ENCODE assay signal across 12 cellular contexts in the genomic region with DNA sequence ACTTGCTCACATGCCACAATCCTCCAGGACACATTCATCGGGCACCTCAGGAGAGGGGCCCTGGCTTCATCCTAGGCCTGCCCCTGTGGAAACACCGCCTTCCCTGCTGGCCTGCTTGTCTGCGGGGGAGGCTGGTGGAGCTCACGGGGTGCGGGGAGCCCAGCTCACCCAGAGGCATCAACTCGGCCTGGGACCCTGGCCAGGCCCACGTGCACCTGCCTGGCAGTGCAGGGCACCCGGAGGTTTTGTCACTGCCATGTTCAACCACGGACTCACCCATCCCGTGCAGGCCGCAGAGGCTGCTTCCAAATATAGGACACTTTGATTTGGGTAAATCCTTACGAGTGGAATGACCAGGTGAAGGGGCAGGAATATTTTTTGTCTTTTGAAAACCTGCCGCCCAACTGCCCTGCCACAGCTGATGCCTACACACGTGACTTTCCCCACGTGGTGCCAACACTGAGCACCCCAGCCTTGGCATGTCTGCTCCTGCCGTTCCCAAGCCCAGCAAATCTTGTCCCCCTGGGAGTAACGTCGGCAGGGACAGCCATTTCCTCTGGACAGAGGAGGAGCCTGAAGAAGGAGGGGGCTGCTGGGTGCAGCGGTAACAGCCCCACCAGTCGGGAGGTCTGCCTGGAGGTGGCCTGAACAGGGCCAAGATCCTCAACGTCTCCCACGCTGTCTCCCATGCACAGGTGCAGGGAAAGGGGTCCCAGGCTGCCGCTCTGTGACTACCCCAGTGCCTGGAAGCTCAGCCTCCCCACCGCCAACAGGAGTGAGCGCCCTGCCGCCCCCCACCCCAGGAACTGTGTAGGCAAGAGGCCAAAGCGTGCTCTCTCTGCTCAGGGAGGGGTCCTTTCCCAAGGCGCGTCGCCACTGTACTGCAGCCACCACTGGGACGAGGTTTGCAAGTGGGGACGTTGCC. TPM values are rescaled to one million over a fixed set of nuclear protein-coding genes. Genes with fewer than 3 reads are reported as not detected.
A peak's percentile ranks its signal among the peaks of the same experiment; 100 is the strongest.
DNase-seq lines count a peak whose midpoint lies in the region; ATAC-seq and TF ChIP-seq lines count a peak whose summit lies in the region.
"Had no signal": no experiment of that assay in that cellular context is flagged by ENCODE, and none has a peak within 500 bp of the region (broad histone marks: within the 10 kb centered on the region; RNA-seq: fewer than 3 reads in every experiment).

No MANE protein-coding gene starts in this region.

- peaks cover 16% of the 10 kb centered on the region in 2 donors for H3K4me1 Mint-ChIP-seq in effector memory CD8-positive, alpha-beta T cell (ENCODE audit: low read depth in 2 of 2)

- H3K4me1 ChIP-seq in mucosa of descending colon (ENCODE audit: low read depth) (peaks cover 5% of the 10 kb centered on the region), upper lobe of right lung (peaks cover 35% of the 10 kb centered on the region)

- ATAC-seq in effector memory CD8-positive, alpha-beta T cell (replicated peaks) = no peak
- no peak for ATAC-seq in mucosa of descending colon
- no peak for ATAC-seq in upper lobe of right lung
- no peak for ATAC-seq in HG02623 (IDR thresholded peaks at IDR 0.05; ENCODE audit: unreplicated experiment)
- no peak for ATAC-seq in GM18861 (IDR thresholded peaks at IDR 0.05; ENCODE audit: unreplicated experiment)

- peak overlapping the region in 1 of 2 donors; percentile 19 for H3K4me3 Mint-ChIP-seq in effector memory CD8-positive, alpha-beta T cell

- H3K4me3 ChIP-seq in mucosa of descending colon (no peak overlapping the region), upper lobe of right lung (no peak overlapping the region)

- H3K9me3 ChIP-seq in mucosa of descending colon = no peaks in the 10 kb centered on the region
- H3K9me3 ChIP-seq in upper lobe of right lung = no peaks in the 10 kb centered on the region

- H3K27ac ChIP-seq in upper lobe of right lung = no peak overlapping the region
- H3K27ac ChIP-seq: VCaP had no signal

- H3K27ac Mint-ChIP-seq in effector memory CD8-positive, alpha-beta T cell = peak overlapping the region; percentile 76 to 93

- H3K36me3 ChIP-seq in mucosa of descending colon (ENCODE audit: low read depth) (peaks cover 3% of the 10 kb centered on the region), upper lobe of right lung (peaks cover 69% of the 10 kb centered on the region)

- intact Hi-C loops in mucosa of descending colon (cut with DNase I, micrococcal nuclease) = no loop called here
- intact Hi-C loops in upper lobe of right lung (cut with DNase I) = no loop called here

- H3K27me3 ChIP-seq in upper lobe of right lung = no peaks in the 10 kb centered on the region

- peak; percentile 0 for DNase-seq in activated effector memory CD4-positive, alpha-beta T cell treated with Interleukin-2 at 50 U/mL for 16 hours
- no peak for DNase-seq in activated effector memory CD4-positive, alpha-beta T cell treated with anti-CD3 and anti-CD28 coated beads, Interleukin-2, amount 50 U/mL, for 16 hours
- no peak for DNase-seq in effector memory CD8-positive, alpha-beta T cell
- DNase-seq in mucosa of descending colon (peak in 2 of 3 donors; percentile 22 to 47), upper lobe of right lung (peak; percentile 52), epidermal melanocyte (ENCODE audit: insufficient read length, low spot score) (no peak)
- DNase-seq: activated naive CD4-positive, alpha-beta T cell; NCI-H524; SIG-M5 had no signal

- TF ChIP-seq CTCF in mucosa of descending colon (IDR thresholded peaks at IDR 0.05) (no peak), upper lobe of right lung (IDR thresholded peaks at IDR 0.05) (no peak)

- H3K9me3 Mint-ChIP-seq in effector memory CD8-positive, alpha-beta T cell = no peaks in the 10 kb centered on the region

- no peaks in the 10 kb centered on the region for H3K27me3 Mint-ChIP-seq in effector memory CD8-positive, alpha-beta T cell

- H3K36me3 Mint-ChIP-seq in effector memory CD8-positive, alpha-beta T cell (ENCODE audit: insufficient read depth) = peaks cover 96% of the 10 kb centered on the region

RNA-seq across cellular contexts. Expression of a gene that starts 8.5 kb away (rescaled TPM):
- 10 to 100 TPM; 46.6 to 59.6 (median 52.6) TPM for total RNA-seq in mucosa of descending colon
- total RNA-seq in upper lobe of right lung = 72.7 TPM

RNA-seq across cellular contexts. Expression of a gene that starts 11.5 kb away (rescaled TPM):
- total RNA-seq in mucosa of descending colon = 10 to 100 TPM in 2 of 3 donors, 1 to 10 TPM in 1; 9.9 to 13.7 (median 11.4) TPM
- 13.0 TPM for total RNA-seq in upper lobe of right lung

RNA-seq across cellular contexts. Expression of a gene that starts 11.5 kb away (rescaled TPM):
- total RNA-seq in mucosa of descending colon (1 to 10 TPM; 1.4 to 4.6 (median 1.4) TPM), upper lobe of right lung (2.7 TPM)

Comparison
In these comparisons a context has a peak if more than half of its experiments do, and no peak if none do; other contexts are left out.
1. DNase-seq: peak in activated effector memory CD4-positive, alpha-beta T cell treated with Interleukin-2 at 50 U/mL for 16 hours (single experiment), mucosa of descending colon (2 of 3) and upper lobe of right lung (single experiment); none in activated effector memory CD4-positive, alpha-beta T cell treated with anti-CD3 and anti-CD28 coated beads, Interleukin-2, amount 50 U/mL, for 16 hours (single experiment), effector memory CD8-positive, alpha-beta T cell (0 of 3) and epidermal melanocyte (single experiment).